ENCODE assay signal across 8 cellular contexts in genomic region chr19:18833141-18833476, GRCh38. TPM values are rescaled to one million over a fixed set of nuclear protein-coding genes. Genes with fewer than 3 reads are reported as not detected.
DNase-seq lines count a peak whose midpoint lies in the region; ATAC-seq and TF ChIP-seq lines count a peak whose summit lies in the region.

No MANE protein-coding gene starts in this region.

- POLR2A ChIA-PET in activated naive CD8-positive, alpha-beta T cell treated with anti-CD3 and anti-CD28 coated beads, Interleukin-2, amount 10 ng/mL, durations not matched to agents 7 days and 5 days (lab: Charles Lee): interaction anchor here (0.6 to 4.0 kb wide), 8 partner anchors 10 to 416 kb away, joined by 3 to 46 read pairs (median 6); partner anchors contain the start of genes COPE, DDX49 and KXD1

- H3K27me3 Mint-ChIP-seq in activated naive CD8-positive, alpha-beta T cell treated with anti-CD3 and anti-CD28 coated beads, Interleukin-2, amount 10 ng/mL, durations not matched to agents 7 days and 5 days: peaks cover 2% of the 10 kb centered on the region

- no peaks in the 10 kb centered on the region for H3K27me3 ChIP-seq in heart left ventricle
- no peaks in the 10 kb centered on the region for H3K27me3 ChIP-seq in liver (ENCODE audit: control insufficient read depth in 4 of 4, insufficient read depth in 4 of 4, low read length in 3 of 4)
- no peaks in the 10 kb centered on the region for H3K27me3 ChIP-seq in upper lobe of right lung

- no peaks in the 10 kb centered on the region for H3K9me3 Mint-ChIP-seq in activated naive CD8-positive, alpha-beta T cell treated with anti-CD3 and anti-CD28 coated beads, Interleukin-2, amount 10 ng/mL, durations not matched to agents 7 days and 5 days

- H3K36me3 ChIP-seq in heart left ventricle (peaks cover 0 to 26% (median 8%) of the 10 kb centered on the region in 9 donors), liver (ENCODE audit: control insufficient read depth in 4 of 4, insufficient read depth in 3 of 4, low read depth in 1 of 4, low read length in 3 of 4) (peaks cover 0 to 6% (median 0%) of the 10 kb centered on the region in 4 donors), upper lobe of right lung (peaks cover 6% of the 10 kb centered on the region)

- H3K9me3 ChIP-seq in heart left ventricle: no peaks in the 10 kb centered on the region
- no peaks in the 10 kb centered on the region for H3K9me3 ChIP-seq in liver (ENCODE audit: control insufficient read depth in 4 of 4, low read length in 3 of 4)
- H3K9me3 ChIP-seq in upper lobe of right lung: no peaks in the 10 kb centered on the region

- peak overlapping the region in 8 of 12 donors; percentile 16 to 95 (median 84) for H3K27ac ChIP-seq in heart left ventricle
- H3K27ac ChIP-seq in liver (ENCODE audit: low read depth in 1 of 2, low read length in 2 of 2): peak overlapping the region; percentile 54 to 77
- peak overlapping the region; percentile 87 for H3K27ac ChIP-seq in upper lobe of right lung
- no peak overlapping the region for H3K27ac ChIP-seq in caudate nucleus (ENCODE audit: low read depth, low read length)

- H3K4me3 Mint-ChIP-seq in activated naive CD8-positive, alpha-beta T cell treated with anti-CD3 and anti-CD28 coated beads, Interleukin-2, amount 10 ng/mL, durations not matched to agents 7 days and 5 days: peak overlapping the region; percentile 89

- TF ChIP-seq POLR2A in heart left ventricle (IDR thresholded peaks at IDR 0.05): no peak

- DNase-seq in heart left ventricle: no peak
- no peak for DNase-seq in cardiac septum (ENCODE audit: low spot score)
- DNase-seq in activated naive CD8-positive, alpha-beta T cell treated with anti-CD3 and anti-CD28 coated beads, Interleukin-2, amount 10 ng/mL, durations not matched to agents 7 days and 5 days: no peak
- no peak for DNase-seq in upper lobe of right lung
- DNase-seq in caudate nucleus (lab: John Stamatoyannopoulos, UW): no peak
- DNase-seq in GM10266 (ENCODE audit: extremely low spot score): no peak
- no peak for DNase-seq in NCI-H226

- no peak for TF ChIP-seq CTCF in heart left ventricle (IDR thresholded peaks at IDR 0.05)
- no peak for TF ChIP-seq CTCF in liver (IDR thresholded peaks at IDR 0.05; ENCODE audit: low read depth, low read length, missing input control)
- TF ChIP-seq CTCF in upper lobe of right lung (IDR thresholded peaks at IDR 0.05): no peak
- TF ChIP-seq CTCF in GM10266 (IDR thresholded peaks at IDR 0.05; ENCODE audit: control insufficient read depth, insufficient read depth, low read depth, missing control alignments): no peak

- ATAC-seq in heart left ventricle: peak in 1 of 4 donors; percentile 4
- ATAC-seq in activated naive CD8-positive, alpha-beta T cell treated with anti-CD3 and anti-CD28 coated beads, Interleukin-2, amount 10 ng/mL, durations not matched to agents 7 days and 5 days (ENCODE audit: low read depth): no peak
- no peak for ATAC-seq in upper lobe of right lung

- peaks cover 24% of the 10 kb centered on the region for H3K36me3 Mint-ChIP-seq in activated naive CD8-positive, alpha-beta T cell treated with anti-CD3 and anti-CD28 coated beads, Interleukin-2, amount 10 ng/mL, durations not matched to agents 7 days and 5 days

- no peak for TF ChIP-seq RAD21 in liver (IDR thresholded peaks at IDR 0.05)

- peaks cover 4 to 58% (median 36%) of the 10 kb centered on the region in 12 donors for H3K4me1 ChIP-seq in heart left ventricle
- peaks cover 12 to 47% (median 30%) of the 10 kb centered on the region in 4 donors for H3K4me1 ChIP-seq in liver (ENCODE audit: control insufficient read depth in 4 of 4, insufficient read depth in 4 of 4, low read length in 3 of 4)
- H3K4me1 ChIP-seq in upper lobe of right lung: peaks cover 45% of the 10 kb centered on the region

- H3K9ac ChIP-seq in liver (ENCODE audit: low read depth in 1 of 2, low read length in 2 of 2): peak overlapping the region; percentile 63 to 97

- H3K27ac Mint-ChIP-seq in activated naive CD8-positive, alpha-beta T cell treated with anti-CD3 and anti-CD28 coated beads, Interleukin-2, amount 10 ng/mL, durations not matched to agents 7 days and 5 days: peak overlapping the region; percentile 87

- H3K4me3 ChIP-seq in heart left ventricle: peak overlapping the region; percentile 71 to 97 (median 88)
- H3K4me3 ChIP-seq in liver (ENCODE audit: low read depth in 1 of 3, low read length in 3 of 3): peak overlapping the region; percentile 91 to 97 (median 91)
- H3K4me3 ChIP-seq in upper lobe of right lung: peak overlapping the region; percentile 93

- 3 to 6% (median 4%) methylated on average over 9 of the region's 9 CpGs for WGBS in heart left ventricle, 4 donors
- WGBS in liver: 3% methylated on average over 9 of the region's 9 CpGs

- H3K4me1 Mint-ChIP-seq in activated naive CD8-positive, alpha-beta T cell treated with anti-CD3 and anti-CD28 coated beads, Interleukin-2, amount 10 ng/mL, durations not matched to agents 7 days and 5 days: peaks cover 34% of the 10 kb centered on the region

- intact Hi-C loops in heart left ventricle (cut with DNase I) (loop anchor here in 4 of 10 donors (5.0 to 10.0 kb wide), 3 partner anchors 146 to 151 kb away; partner anchors contain the start of gene CRTC1 (in 3 of the 4)), cardiac septum (cut with DNase I) (loop anchor here (5.0 kb wide), 1 partner anchor 151 kb away; the partner anchor contains the start of gene CRTC1), upper lobe of right lung (cut with DNase I) (no loop called here)

TF ChIP-seq in liver, 16 proteins besides CTCF, POLR2A, EP300 and RAD21:
- no peak for TF ChIP-seq ATF3 (IDR thresholded peaks at IDR 0.05)
- TF ChIP-seq YY1 (IDR thresholded peaks at IDR 0.05): no peak
- TF ChIP-seq GABPA (IDR thresholded peaks at IDR 0.05 in 1 of 2, conservative IDR thresholded peaks at IDR 0.05 in 1 of 2): no peak
- TF ChIP-seq TAF1 (conservative IDR thresholded peaks at IDR 0.05): no peak
- TF ChIP-seq FOXA2 (IDR thresholded peaks at IDR 0.05): no peak
- TF ChIP-seq MAX (IDR thresholded peaks at IDR 0.05): no peak
- no peak for TF ChIP-seq HNF4A (conservative IDR thresholded peaks at IDR 0.05)
- no peak for TF ChIP-seq JUND (IDR thresholded peaks at IDR 0.05)
- TF ChIP-seq FOXA1 (IDR thresholded peaks at IDR 0.05): no peak
- TF ChIP-seq REST (IDR thresholded peaks at IDR 0.05): no peak
- no peak for TF ChIP-seq RXRA (IDR thresholded peaks at IDR 0.05)

RNA-seq across cellular contexts. Expression of gene UPF1, which starts 1.4 kb away (rescaled TPM):
- total RNA-seq in heart left ventricle: 10 to 100 TPM; 27.5 to 84.4 (median 40.2) TPM
- polyA plus RNA-seq in heart left ventricle: 10 to 100 TPM; 33.4 to 34.3 TPM
- total RNA-seq in cardiac septum: 40.2 TPM
- 10 to 100 TPM; 90.4 to 93.2 TPM for total RNA-seq in activated naive CD8-positive, alpha-beta T cell treated with anti-CD3 and anti-CD28 coated beads, Interleukin-2, amount 10 ng/mL, durations not matched to agents 7 days and 5 days
- 10 to 100 TPM; 45.1 to 51.0 TPM for total RNA-seq in liver
- polyA plus RNA-seq in liver: 10 to 100 TPM in 1 of 2 donors, 1 to 10 TPM in 1; 5.7 to 25.4 TPM
- total RNA-seq in upper lobe of right lung: 80.8 TPM

RNA-seq across cellular contexts. Expression of gene COMP, which starts 42.0 kb away (rescaled TPM):
- total RNA-seq in heart left ventricle (1 to 10 TPM in 3 of 9 donors, under 1 TPM in 5, not detected in 1; 0.16 to 2.7 (median 0.60) TPM), cardiac septum (31.8 TPM), liver (under 1 TPM in 1 of 2 donors, not detected in 1; 0.17 TPM), upper lobe of right lung (9.7 TPM)
- polyA plus RNA-seq in heart left ventricle (under 1 TPM; 0.11 to 0.53 TPM), liver (under 1 TPM in 1 of 2 donors, not detected in 1; 0.03 TPM)
- total RNA-seq in activated naive CD8-positive, alpha-beta T cell treated with anti-CD3 and anti-CD28 coated beads, Interleukin-2, amount 10 ng/mL, durations not matched to agents 7 days and 5 days: not detected
